ENCODE assay signal across 18 cellular contexts in genomic region chr10:804191-804781, GRCh38.
DNase-seq lines count a peak whose midpoint lies in the region; ATAC-seq lines count a peak whose summit lies in the region.
"Had no signal": no experiment of that assay in that cellular context is flagged by ENCODE, and none has a peak within 500 bp of the region (broad histone marks: within the 10 kb centered on the region; RNA-seq: fewer than 3 reads in every experiment).

No MANE protein-coding gene starts in this region.

- peaks cover 44% of the 10 kb centered on the region for H3K36me3 ChIP-seq in SJSA1
- H3K36me3 ChIP-seq: breast epithelium, uterus had no signal

- no peak overlapping the region for H3K27ac ChIP-seq in SJSA1
- H3K27ac ChIP-seq: breast epithelium, HL-60, uterus had no signal

- peak overlapping the region; percentile 27 to 67 (median 54) for H3K4me3 Mint-ChIP-seq in immature natural killer cell
- H3K4me3 Mint-ChIP-seq: activated naive CD8-positive, alpha-beta T cell treated with anti-CD3 and anti-CD28 coated beads for 36 hours; CD4-positive, alpha-beta T cell; WTC11 had no signal

- H3K9me3 ChIP-seq in SJSA1 (replicated peaks) = no peaks in the 10 kb centered on the region
- H3K9me3 ChIP-seq: breast epithelium, uterus had no signal

- no peak for ATAC-seq in esophagus mucosa
- no peak for ATAC-seq in HG03280 (IDR thresholded peaks at IDR 0.05; ENCODE audit: unreplicated experiment)

- H3K4me1 ChIP-seq in SJSA1 (replicated peaks) = peaks cover 38% of the 10 kb centered on the region
- H3K4me1 ChIP-seq: breast epithelium, uterus had no signal

- peak overlapping the region in 5 of 6 donors; percentile 24 to 67 (median 34) for H3K27ac Mint-ChIP-seq in immature natural killer cell
- H3K27ac Mint-ChIP-seq: activated naive CD8-positive, alpha-beta T cell treated with anti-CD3 and anti-CD28 coated beads for 36 hours; CD4-positive, alpha-beta T cell; WTC11 had no signal

- H3K4me3 ChIP-seq in SJSA1 = no peak overlapping the region
- H3K4me3 ChIP-seq: breast epithelium, uterus had no signal

- peaks cover 3 to 12% (median 9%) of the 10 kb centered on the region in 3 donors for H3K27me3 Mint-ChIP-seq in immature natural killer cell (ENCODE audit: low read depth in 3 of 3)
- H3K27me3 Mint-ChIP-seq: activated naive CD8-positive, alpha-beta T cell treated with anti-CD3 and anti-CD28 coated beads for 36 hours; CD4-positive, alpha-beta T cell had no signal

- H3K27me3 ChIP-seq in SJSA1 (replicated peaks) = no peaks in the 10 kb centered on the region
- H3K27me3 ChIP-seq: breast epithelium, uterus had no signal

- in situ Hi-C loops in G401 (cut with HindIII; ENCODE audit: low sequenced_read_pairs) = loop anchor here (10.0 kb wide), 1 partner anchor 61 kb away; no protein-coding TSS in a partner anchor

- DNase-seq in activated CD8-positive, alpha-beta memory T cell treated with anti-CD3 and anti-CD28 coated beads for 24 hours = peak; percentile 55
- DNase-seq in activated CD8-positive, alpha-beta memory T cell treated with anti-CD3 and anti-CD28 coated beads, Interleukin-2, amount 50 U/mL, for 48 hours = no peak
- peak; percentile 61 to 79 for DNase-seq in SJSA1 (ENCODE audit: low read depth in 1 of 2, low spot score in 2 of 2)
- peak; percentile 33 to 40 (median 39) for DNase-seq in immature natural killer cell
- peak; percentile 62 for DNase-seq in retina
- no peak for DNase-seq in G401 (ENCODE audit: low spot score)
- DNase-seq: activated naive CD8-positive, alpha-beta T cell treated with anti-CD3 and anti-CD28 coated beads for 36 hours; CD4-positive, alpha-beta T cell; KBM-7; kidney glomerular epithelial cell; NCI-H2107; stimulated activated naive CD4-positive, alpha-beta T cell; uterus had no signal

- no peaks in the 10 kb centered on the region for H3K9me3 Mint-ChIP-seq in immature natural killer cell

- peaks cover 17 to 36% of the 10 kb centered on the region in 2 donors for H3K4me1 Mint-ChIP-seq in immature natural killer cell
- H3K4me1 Mint-ChIP-seq: activated naive CD8-positive, alpha-beta T cell treated with anti-CD3 and anti-CD28 coated beads for 36 hours; WTC11 had no signal

- H3K36me3 Mint-ChIP-seq in immature natural killer cell = peaks cover 15 to 24% (median 19%) of the 10 kb centered on the region in 3 donors

Comparison
In these comparisons a context has a peak if more than half of its experiments do, and no peak if none do; other contexts are left out.
1. DNase-seq: peak in activated CD8-positive, alpha-beta memory T cell treated with anti-CD3 and anti-CD28 coated beads for 24 hours (single experiment), SJSA1 (2 of 2), immature natural killer cell (3 of 3) and retina (single experiment); none in activated CD8-positive, alpha-beta memory T cell treated with anti-CD3 and anti-CD28 coated beads, Interleukin-2, amount 50 U/mL, for 48 hours (single experiment) and G401 (single experiment).